ENCODE assay signal across 34 cellular contexts in the genomic region with DNA sequence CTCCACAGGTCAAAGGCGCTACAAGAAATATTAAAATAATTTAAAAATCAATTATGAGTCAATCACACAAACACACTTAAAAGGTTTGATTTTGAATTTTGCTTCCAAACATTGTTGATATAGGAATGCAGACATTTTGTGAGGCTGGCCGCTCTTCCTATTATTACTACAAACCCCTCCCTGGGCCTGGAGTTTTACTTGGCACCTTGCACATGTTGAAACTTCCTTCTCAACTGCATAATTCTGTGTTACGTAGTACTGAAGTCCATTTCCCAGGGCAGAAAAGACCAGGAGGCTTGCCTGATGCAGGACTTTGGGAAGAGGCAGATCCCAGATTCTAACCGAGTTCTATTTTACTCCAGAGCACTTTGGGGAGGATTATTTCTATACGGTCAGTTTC.
"Had no signal": no experiment of that assay in that cellular context is flagged by ENCODE, and none has a peak within 500 bp of the region (broad histone marks: within the 10 kb centered on the region; RNA-seq: fewer than 3 reads in every experiment).

No MANE protein-coding gene starts in this region.

- H3K4me1 ChIP-seq: adrenal gland, body of pancreas, breast epithelium had no signal

- H3K27me3 ChIP-seq: adrenal gland, body of pancreas, brain microvascular endothelial cell, breast epithelium had no signal

- ATAC-seq: activated CD8-positive, alpha-beta T cell treated with anti-CD3 and anti-CD28 coated beads for 36 hours; activated naive CD4-positive, alpha-beta T cell treated with anti-CD3 and anti-CD28 coated beads, Interleukin-2, amount 50 U/mL, for 72 hours; activated T-cell treated with anti-CD3 and anti-CD28 coated beads, Interleukin-2, amount 50 U/mL, for 4 hours; activated T-cell treated with anti-CD3 and anti-CD28 coated beads, Interleukin-2, amount 50 U/mL, for 72 hours; activated T-helper 17 cell treated with anti-CD3 and anti-CD28 coated beads, Interleukin-2, amount 50 U/mL, for 72 hours; body of pancreas; T-cell; T-helper 17 cell had no signal

- H3K36me3 ChIP-seq: adrenal gland, brain microvascular endothelial cell, breast epithelium had no signal

- H3K27ac ChIP-seq: adrenal gland, body of pancreas, brain microvascular endothelial cell, breast epithelium, VCaP had no signal

- FAIRE-seq: astrocyte, TTC549 had no signal

- H3K4me3 ChIP-seq: adrenal gland, body of pancreas, breast epithelium had no signal

- H3K9me3 ChIP-seq: adrenal gland, body of pancreas, breast epithelium had no signal

- DNase-seq: activated B cell treated with CpG ODN at 0.5 μM for 24 hours; activated CD4-positive, alpha-beta memory T cell treated with anti-CD3 and anti-CD28 coated beads for 36 hours; activated CD4-positive, alpha-beta T cell treated with anti-CD3 and anti-CD28 coated beads for 4 hours; activated CD4-positive, alpha-beta T cell treated with anti-CD3 and anti-CD28 coated beads, Interleukin-2, amount 10 ng/mL, durations not matched to agents 24 days and 14 days; activated CD4-positive, alpha-beta T cell treated with anti-CD3 and anti-CD28 coated beads, Interleukin-2, amount 50 U/mL, for 1 hour; activated CD4-positive, alpha-beta T cell treated with anti-CD3 and anti-CD28 coated beads, Interleukin-2, amount 50 U/mL, for 4 hours; activated CD4-positive, CD25-positive, alpha-beta regulatory T cell treated with anti-CD3 and anti-CD28 coated beads, Interleukin-2, amount 50 U/mL, for 72 hours; activated CD8-positive, alpha-beta memory T cell treated with anti-CD3 and anti-CD28 coated beads, Interleukin-2, amount 50 U/mL, for 4 hours; activated CD8-positive, alpha-beta T cell treated with anti-CD3 and anti-CD28 coated beads for 36 hours; activated effector memory CD4-positive, alpha-beta T cell treated with anti-CD3 and anti-CD28 coated beads, Interleukin-2, amount 50 U/mL, for 16 hours; activated gamma-delta T cell treated with Interleukin-2 at 50 U/mL for 16 hours; activated naive CD4-positive, alpha-beta T cell; activated naive CD4-positive, alpha-beta T cell treated with anti-CD3 and anti-CD28 coated beads for 36 hours; activated naive CD4-positive, alpha-beta T cell treated with anti-CD3 and anti-CD28 coated beads, Interleukin-2, amount 50 U/mL, for 16 hours; activated naive CD8-positive, alpha-beta T cell treated with anti-CD3 and anti-CD28 coated beads for 36 hours; activated T-cell treated with anti-CD3 and anti-CD28 coated beads for 4 hours; activated T-cell treated with anti-CD3 and anti-CD28 coated beads, Interleukin-2, amount 50 U/mL, for 1 hour; activated T-cell treated with anti-CD3 and anti-CD28 coated beads, Interleukin-2, amount 50 U/mL, for 4 hours; activated T-cell treated with anti-CD3 and anti-CD28 coated beads, Interleukin-2, amount 50 U/mL, for 72 hours; adrenal gland; amniotic stem cell; aorta; body of pancreas; brain microvascular endothelial cell; central memory CD4-positive, alpha-beta T cell; T-cell; T-helper 17 cell; T-helper 9 cell had no signal
